Comparison of ENCODE assay signal across 8 cellular contexts in genomic region chr6:28686446-28687027, GRCh38.
A peak's percentile ranks its signal among the peaks of the same experiment; 100 is the strongest.
DNase-seq lines count a peak whose midpoint lies in the region; ATAC-seq and TF ChIP-seq lines count a peak whose summit lies in the region.
"Not testable (repeated sequence)": the region's sequence is repeated elsewhere in the genome, so short reads cannot be mapped to it uniquely, and the experiment has no call there.

No MANE protein-coding gene starts in this region.

- H3K4me3 ChIP-seq in HFF-Myc (replicated peaks; ENCODE audit: low read depth, low read length); SU-DHL-6 (ENCODE audit: insufficient read depth, low read length, poor library complexity, severe bottlenecking); fibroblast of villous mesenchyme (ENCODE audit: low read depth, low read length); naive thymus-derived CD4-positive, alpha-beta T cell (ENCODE audit: low read length): not testable (repeated sequence)

- H3K36me3 Mint-ChIP-seq in activated naive CD8-positive, alpha-beta T cell treated with anti-CD3 and anti-CD28 coated beads for 36 hours; naive thymus-derived CD4-positive, alpha-beta T cell; stimulated activated effector memory CD8-positive, alpha-beta T cell treated with anti-CD3 and anti-CD28 coated beads, Interleukin-12 subunit alpha, Interleukin-12 subunit beta, amount 100 ng/mL, for 72 hours: not testable (repeated sequence)

- H3K4me2 ChIP-seq in SU-DHL-6 (ENCODE audit: low read depth, low read length, poor library complexity, severe bottlenecking) = not testable (repeated sequence)

- not testable (repeated sequence) for H3K36me3 ChIP-seq in SU-DHL-6 (ENCODE audit: low read length); naive thymus-derived CD4-positive, alpha-beta T cell (ENCODE audit: control insufficient read depth in 2 of 3, insufficient read depth in 3 of 3, low read length in 3 of 3)

- H3K4me1 Mint-ChIP-seq in activated naive CD8-positive, alpha-beta T cell treated with anti-CD3 and anti-CD28 coated beads for 36 hours; stimulated activated effector memory CD8-positive, alpha-beta T cell treated with anti-CD3 and anti-CD28 coated beads, Interleukin-12 subunit alpha, Interleukin-12 subunit beta, amount 100 ng/mL, for 72 hours: not testable (repeated sequence)
- peaks cover 0 to 17% (median 0%) of the 10 kb centered on the region in 7 donors for H3K4me1 Mint-ChIP-seq in naive thymus-derived CD4-positive, alpha-beta T cell

- H3K27me3 Mint-ChIP-seq in activated naive CD8-positive, alpha-beta T cell treated with anti-CD3 and anti-CD28 coated beads for 36 hours = peaks cover 95% of the 10 kb centered on the region
- peaks cover 75 to 91% (median 82%) of the 10 kb centered on the region in 5 donors for H3K27me3 Mint-ChIP-seq in naive thymus-derived CD4-positive, alpha-beta T cell

- not testable (repeated sequence) for H4K20me1 ChIP-seq in SU-DHL-6 (ENCODE audit: low read depth, low read length)

- H3K4me1 ChIP-seq in naive thymus-derived CD4-positive, alpha-beta T cell (ENCODE audit: control insufficient read depth in 2 of 2, insufficient read depth in 2 of 2, low read length in 2 of 2) = not testable (repeated sequence)

- intact Hi-C loops in naive thymus-derived CD4-positive, alpha-beta T cell (cut with micrococcal nuclease) = loop anchor here (1.0 to 10.0 kb wide), 6 partner anchors 151 to 1502 kb away; no protein-coding TSS in a partner anchor

- H3K27me3 ChIP-seq in SU-DHL-6 (ENCODE audit: low read length); naive thymus-derived CD4-positive, alpha-beta T cell (ENCODE audit: control insufficient read depth in 2 of 2, insufficient read depth in 2 of 2, low read length in 2 of 2): not testable (repeated sequence)

- H3K9ac ChIP-seq in SU-DHL-6 (ENCODE audit: low read length) = not testable (repeated sequence)

- DNase-seq in COLO829 (ENCODE audit: low spot score) (peak; percentile 57), HFF-Myc (ENCODE audit: extremely low read depth, low read depth) (peak; percentile 52), NCI-H2227 (lab: John Stamatoyannopoulos, UW; ENCODE audit: unreplicated experiment) (peak; percentile 87), fibroblast of villous mesenchyme (ENCODE audit: low read depth) (peak; percentile 70)
- peak; percentile 24 for DNase-seq in activated naive CD8-positive, alpha-beta T cell treated with anti-CD3 and anti-CD28 coated beads for 36 hours
- DNase-seq in naive thymus-derived CD4-positive, alpha-beta T cell = peak in 7 of 9 donors; percentile 33 to 65 (median 50)
- DNase-seq in stimulated activated effector memory CD8-positive, alpha-beta T cell treated with anti-CD3 and anti-CD28 coated beads, Interleukin-12 subunit alpha, Interleukin-12 subunit beta, amount 100 ng/mL, for 72 hours (ENCODE audit: low spot score in 2 of 2) = peak; percentile 49 to 66

- H3K9me2 ChIP-seq in SU-DHL-6 (replicated peaks; ENCODE audit: insufficient read depth, low read length) = not testable (repeated sequence)

- not testable (repeated sequence) for H3K4me3 Mint-ChIP-seq in activated naive CD8-positive, alpha-beta T cell treated with anti-CD3 and anti-CD28 coated beads for 36 hours; naive thymus-derived CD4-positive, alpha-beta T cell; stimulated activated effector memory CD8-positive, alpha-beta T cell treated with anti-CD3 and anti-CD28 coated beads, Interleukin-12 subunit alpha, Interleukin-12 subunit beta, amount 100 ng/mL, for 72 hours

- not testable (repeated sequence) for H2AFZ ChIP-seq in SU-DHL-6 (ENCODE audit: low read depth, low read length, severe bottlenecking)

- POLR2A ChIA-PET in naive thymus-derived CD4-positive, alpha-beta T cell (lab: Charles Lee) = not testable (repeated sequence)

- not testable (repeated sequence) for H3K79me2 ChIP-seq in SU-DHL-6 (ENCODE audit: insufficient read depth, low read length)

- ATAC-seq in naive thymus-derived CD4-positive, alpha-beta T cell; stimulated activated effector memory CD8-positive, alpha-beta T cell treated with anti-CD3 and anti-CD28 coated beads, Interleukin-12 subunit alpha, Interleukin-12 subunit beta, amount 100 ng/mL, for 72 hours: not testable (repeated sequence)

- H3K9me3 Mint-ChIP-seq in activated naive CD8-positive, alpha-beta T cell treated with anti-CD3 and anti-CD28 coated beads for 36 hours; naive thymus-derived CD4-positive, alpha-beta T cell; stimulated activated effector memory CD8-positive, alpha-beta T cell treated with anti-CD3 and anti-CD28 coated beads, Interleukin-12 subunit alpha, Interleukin-12 subunit beta, amount 100 ng/mL, for 72 hours: not testable (repeated sequence)

- not testable (repeated sequence) for H3K27ac Mint-ChIP-seq in activated naive CD8-positive, alpha-beta T cell treated with anti-CD3 and anti-CD28 coated beads for 36 hours; naive thymus-derived CD4-positive, alpha-beta T cell; stimulated activated effector memory CD8-positive, alpha-beta T cell treated with anti-CD3 and anti-CD28 coated beads, Interleukin-12 subunit alpha, Interleukin-12 subunit beta, amount 100 ng/mL, for 72 hours

- TF ChIP-seq CTCF in HFF-Myc (IDR thresholded peaks at IDR 0.05; ENCODE audit: low read depth, low read length, missing control alignments) (peak; percentile 48), SU-DHL-6 (IDR thresholded peaks at IDR 0.05; ENCODE audit: insufficient read depth, low read length, poor library complexity, severe bottlenecking) (peak; percentile 50), fibroblast of villous mesenchyme (IDR thresholded peaks at IDR 0.05; ENCODE audit: insufficient read depth, low read depth, low read length) (peak; percentile 65)

- not testable (repeated sequence) for H3F3A ChIP-seq in SU-DHL-6 (ENCODE audit: insufficient read depth)

- H3K27ac ChIP-seq in SU-DHL-6 (ENCODE audit: low read depth, low read length); naive thymus-derived CD4-positive, alpha-beta T cell (ENCODE audit: low read depth, low read length): not testable (repeated sequence)

- CTCF ChIA-PET in naive thymus-derived CD4-positive, alpha-beta T cell (lab: Charles Lee) = interaction anchor here (0.8 to 0.9 kb wide), 3 partner anchors 150 to 329 kb away, joined by 3 to 4 read pairs (median 4); no protein-coding TSS in a partner anchor

- H3K9me3 ChIP-seq in SU-DHL-6 (ENCODE audit: insufficient read depth, low read length); naive thymus-derived CD4-positive, alpha-beta T cell (ENCODE audit: control insufficient read depth in 2 of 3, low read length in 3 of 3): not testable (repeated sequence)

Comparison
In these comparisons a context has a peak if more than half of its experiments do, and no peak if none do; other contexts are left out.
1. DNase-seq: peak in every context shown above with its lines; median percentile 87 in NCI-H2227; 70 in fibroblast of villous mesenchyme; 58 in stimulated activated effector memory CD8-positive, alpha-beta T cell treated with anti-CD3 and anti-CD28 coated beads, Interleukin-12 subunit alpha, Interleukin-12 subunit beta, amount 100 ng/mL, for 72 hours; 57 in COLO829; 52 in HFF-Myc; 50 in naive thymus-derived CD4-positive, alpha-beta T cell; 24 in activated naive CD8-positive, alpha-beta T cell treated with anti-CD3 and anti-CD28 coated beads for 36 hours.